15 cellular contexts compared by ENCODE assay signal in the genomic region with DNA sequence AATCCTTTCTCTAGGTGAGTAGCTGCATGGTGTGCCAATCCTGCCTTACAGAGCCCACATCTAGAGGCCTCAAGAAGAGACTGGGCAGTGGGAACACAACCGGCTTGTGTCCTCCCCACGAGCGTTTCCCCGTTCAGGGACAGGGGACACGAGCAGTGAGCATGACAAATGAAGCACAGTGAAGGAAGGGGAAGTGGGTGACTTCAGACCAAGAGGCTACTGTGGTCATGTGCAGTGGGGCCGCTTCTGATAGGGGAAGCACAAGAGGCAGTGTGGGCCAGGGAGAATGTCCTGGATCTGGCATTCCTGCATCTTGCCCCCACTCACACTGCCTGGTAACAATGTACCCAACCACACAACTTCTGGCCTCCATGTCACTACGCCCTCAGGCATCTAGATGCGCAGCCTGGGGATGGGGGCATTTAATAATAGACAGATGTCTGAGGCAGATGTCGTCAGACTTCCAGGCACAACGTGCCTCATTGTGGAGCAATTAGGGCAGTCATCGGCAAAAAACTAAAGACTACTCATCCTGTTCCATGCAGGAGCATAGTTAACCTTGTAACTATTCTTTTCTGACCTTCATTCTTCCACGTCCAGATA.
DNase-seq lines count a peak whose midpoint lies in the region; ATAC-seq and TF ChIP-seq lines count a peak whose summit lies in the region.
"Had no signal": no experiment of that assay in that cellular context is flagged by ENCODE, and none has a peak within 500 bp of the region (broad histone marks: within the 10 kb centered on the region; RNA-seq: fewer than 3 reads in every experiment).

No MANE protein-coding gene starts in this region.

- H2BK5ac ChIP-seq in trophoblast cell (ENCODE audit: low read depth, low read length, poor library complexity), result no peak overlapping the region

- TF ChIP-seq CTCF in adrenal gland (IDR thresholded peaks at IDR 0.05), result no peak

- H2BK12ac ChIP-seq in trophoblast cell (ENCODE audit: low read length), result no peak overlapping the region

- no peak overlapping the region for H3K18ac ChIP-seq in trophoblast cell (ENCODE audit: low read length)

- H3K4me2 ChIP-seq in trophoblast cell (ENCODE audit: low read length), result no peak overlapping the region
- H3K4me2 ChIP-seq: smooth muscle cell had no signal

- DNase-seq in CMK (ENCODE audit: low read depth), result peak; percentile 36
- DNase-seq in NOMO-1 treated with DMSO at 0.1 percent for 48 hours (lab: John Stamatoyannopoulos, UW; ENCODE audit: unreplicated experiment), result peak; percentile 64
- DNase-seq in adrenal gland, result peak in 4 of 7 donors; percentile 21 to 28 (median 24)
- DNase-seq in trophoblast cell, result peak; percentile 56 to 83
- no peak for DNase-seq in NCI-H82 (lab: John Stamatoyannopoulos, UW)
- DNase-seq: activated CD4-positive, alpha-beta memory T cell treated with anti-CD3 and anti-CD28 coated beads for 36 hours; activated naive CD4-positive, alpha-beta T cell; foreskin keratinocyte; NCI-H1694 had no signal

- no peak overlapping the region for H3K4me3 ChIP-seq in adrenal gland
- H3K4me3 ChIP-seq in trophoblast cell (ENCODE audit: low read depth, low read length), result no peak overlapping the region
- H3K4me3 ChIP-seq: prostate gland, smooth muscle cell had no signal

- H3K27me3 ChIP-seq in adrenal gland (peaks cover 54% of the 10 kb centered on the region), trophoblast cell (ENCODE audit: insufficient read depth, low read length) (peaks cover 13% of the 10 kb centered on the region)

- no peak overlapping the region for H2BK120ac ChIP-seq in trophoblast cell (ENCODE audit: insufficient read depth, low read length, poor library complexity)

- H2AK5ac ChIP-seq in trophoblast cell (ENCODE audit: low read length), result no peak overlapping the region

- H3K9ac ChIP-seq in trophoblast cell (ENCODE audit: low read length), result no peak overlapping the region

- 64 to 76% (median 70%) methylated on average over 12 of the region's 12 CpGs for WGBS in adrenal gland, 4 donors
- no CpG with 5 or more reads among the region's 12 CpGs for WGBS in trophoblast cell (ENCODE audit: extremely low coverage, insufficient coverage, insufficient read length)

- no peaks in the 10 kb centered on the region for H3K36me3 ChIP-seq in adrenal gland (replicated peaks in 1 of 2)
- H3K36me3 ChIP-seq in trophoblast cell (ENCODE audit: control insufficient read depth in 1 of 2, insufficient read depth in 2 of 2, low read length in 2 of 2), result no peaks in the 10 kb centered on the region
- H3K36me3 ChIP-seq: prostate gland had no signal

- intact Hi-C loops in adrenal gland (cut with DNase I), result no loop called here

- H3K9me3 ChIP-seq in adrenal gland (replicated peaks in 1 of 3), result no peaks in the 10 kb centered on the region
- peaks cover 10% of the 10 kb centered on the region for H3K9me3 ChIP-seq in trophoblast cell (ENCODE audit: insufficient read depth, low read depth, low read length)
- H3K9me3 ChIP-seq: prostate gland had no signal

- no peak for TF ChIP-seq POLR2A in adrenal gland (IDR thresholded peaks at IDR 0.05)

- no peak overlapping the region for H4K91ac ChIP-seq in trophoblast cell (ENCODE audit: low read depth, low read length)

- no peak overlapping the region for H4K12ac ChIP-seq in trophoblast cell (ENCODE audit: low read depth, low read length)

- no peaks in the 10 kb centered on the region for H3K79me2 ChIP-seq in trophoblast cell (ENCODE audit: control insufficient read depth, insufficient read depth, low read length, poor library complexity)

- no peak for ATAC-seq in GM19351 (IDR thresholded peaks at IDR 0.05; ENCODE audit: unreplicated experiment)
- no peak for ATAC-seq in HG02870 (IDR thresholded peaks at IDR 0.05; ENCODE audit: unreplicated experiment)
- ATAC-seq: T-cell had no signal

- no peaks in the 10 kb centered on the region for H3K4me1 ChIP-seq in adrenal gland (replicated peaks in 1 of 2)
- H3K4me1 ChIP-seq in trophoblast cell (ENCODE audit: control insufficient read depth in 1 of 2, insufficient read depth in 2 of 2, low read length in 2 of 2), result peaks cover 3 to 7% of the 10 kb centered on the region in 2 experiments
- H3K4me1 ChIP-seq: prostate gland had no signal

- no peak overlapping the region for H3K14ac ChIP-seq in trophoblast cell (ENCODE audit: low read length)

- no peak overlapping the region for H3K23ac ChIP-seq in trophoblast cell (ENCODE audit: low read length)

- H2AFZ ChIP-seq in trophoblast cell (ENCODE audit: insufficient read depth, low read length, poor library complexity), result no peak overlapping the region

- no peak overlapping the region for H3K4ac ChIP-seq in trophoblast cell (ENCODE audit: low read depth, low read length)

- H4K8ac ChIP-seq in trophoblast cell (ENCODE audit: low read depth, low read length), result no peak overlapping the region

- H3K79me1 ChIP-seq in trophoblast cell (ENCODE audit: low read length), result no peaks in the 10 kb centered on the region

- H3K27ac ChIP-seq in adrenal gland (no peak overlapping the region), trophoblast cell (ENCODE audit: low read depth, low read length) (no peak overlapping the region)
- H3K27ac ChIP-seq: foreskin keratinocyte, prostate gland, RWPE1 had no signal
